8 cellular contexts compared by ENCODE assay signal in the genomic region with DNA sequence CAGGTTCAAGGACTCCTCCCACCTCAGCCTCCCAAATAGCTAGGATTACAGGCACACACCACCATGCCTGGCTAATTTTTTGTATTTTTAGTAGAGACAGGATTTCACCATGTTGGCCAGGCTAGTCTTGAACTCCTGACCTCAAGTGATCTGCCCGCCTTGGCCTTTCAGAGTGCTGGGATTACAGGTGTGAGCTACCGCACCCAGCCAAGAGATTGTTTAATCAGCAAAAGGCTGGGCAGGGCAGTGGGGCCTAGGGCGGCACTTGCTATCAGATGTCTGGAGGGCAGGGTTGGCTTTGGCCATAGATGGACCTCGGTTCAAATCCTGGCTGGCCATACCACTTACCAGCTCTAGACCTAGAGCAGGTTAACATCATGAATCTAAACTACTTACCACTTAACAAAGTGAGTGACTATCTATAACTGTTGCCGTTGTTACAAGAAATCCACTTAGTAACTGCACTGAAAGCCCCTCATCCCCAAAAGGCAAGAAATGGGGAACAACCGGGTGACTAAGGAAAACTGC.
DNase-seq lines count a peak whose midpoint lies in the region; ATAC-seq, FAIRE-seq and TF ChIP-seq lines count a peak whose summit lies in the region.
"Not testable (repeated sequence)": the region's sequence is repeated elsewhere in the genome, so short reads cannot be mapped to it uniquely, and the experiment has no call there.

No MANE protein-coding gene starts in this region.

- H3K36me3 Mint-ChIP-seq in activated T-cell treated with anti-CD3 and anti-CD28 coated beads, Interleukin-2, amount 50 U/mL, for 4 hours (ENCODE audit: insufficient read depth); immature natural killer cell: not testable (repeated sequence)

- H3K27ac ChIP-seq in DND-41 (ENCODE audit: low read length) (peak overlapping the region; percentile 60), SJSA1 (peak overlapping the region; percentile 75), suprapubic skin (peak overlapping the region; percentile 60)

- ATAC-seq in DND-41 (ENCODE audit: insufficient read depth, low read depth) = not testable (repeated sequence)
- peak; percentile 2 for ATAC-seq in HG03439 (IDR thresholded peaks at IDR 0.05; ENCODE audit: unreplicated experiment)
- peak; percentile 47 to 56 for ATAC-seq in activated T-cell treated with anti-CD3 and anti-CD28 coated beads, Interleukin-2, amount 50 U/mL, for 4 hours

- H3K36me3 ChIP-seq in DND-41 (ENCODE audit: insufficient read depth, low read length); SJSA1; bronchial epithelial cell (ENCODE audit: control insufficient read depth, insufficient read depth, low read length); suprapubic skin: not testable (repeated sequence)

- peak overlapping the region in 3 of 6 donors; percentile 40 to 64 (median 41) for H3K27ac Mint-ChIP-seq in immature natural killer cell

- peak overlapping the region; percentile 83 for H3K4me2 ChIP-seq in DND-41 (ENCODE audit: insufficient read depth, low read length)

- WGBS in suprapubic skin = 75% methylated on average over 5 of the region's 6 CpGs

- peak; percentile 32 for FAIRE-seq in bronchial epithelial cell (lab: Jason Lieb, UNC)

- not testable (repeated sequence) for TF ChIP-seq EP300 in suprapubic skin (IDR thresholded peaks at IDR 0.05)

- H3K4me3 ChIP-seq in DND-41 (ENCODE audit: low read depth in 1 of 2, low read length in 2 of 2) (peak overlapping the region in 1 of 2 experiments; percentile 55; a peak in 2 of 4 replicates), suprapubic skin (peak overlapping the region; percentile 8)
- not testable (repeated sequence) for H3K4me3 ChIP-seq in SJSA1; bronchial epithelial cell (ENCODE audit: low read depth, low read length)

- H3K4me1 Mint-ChIP-seq in activated T-cell treated with anti-CD3 and anti-CD28 coated beads, Interleukin-2, amount 50 U/mL, for 4 hours (ENCODE audit: low read depth) = peaks cover 82% of the 10 kb centered on the region
- H3K4me1 Mint-ChIP-seq in immature natural killer cell = peaks cover 40 to 52% of the 10 kb centered on the region in 2 donors

- not testable (repeated sequence) for H3K9me3 ChIP-seq in DND-41 (ENCODE audit: insufficient read depth, low read length, severe bottlenecking); SJSA1 (replicated peaks); suprapubic skin

- not testable (repeated sequence) for H3K27me3 ChIP-seq in DND-41 (ENCODE audit: insufficient read depth, low read length, poor library complexity); SJSA1 (replicated peaks); bronchial epithelial cell (ENCODE audit: control insufficient read depth, insufficient read depth, low read length); suprapubic skin

- peak overlapping the region; percentile 37; the same call in 1 of the 2 replicates for H2AFZ ChIP-seq in DND-41 (ENCODE audit: low read depth, low read length)

- peak overlapping the region; percentile 71 for H3K4me3 Mint-ChIP-seq in activated T-cell treated with anti-CD3 and anti-CD28 coated beads, Interleukin-2, amount 50 U/mL, for 4 hours
- peak overlapping the region; percentile 77 to 83 (median 79) for H3K4me3 Mint-ChIP-seq in immature natural killer cell

- DNase-seq in DND-41; activated T-cell treated with anti-CD3 and anti-CD28 coated beads, Interleukin-2, amount 50 U/mL, for 4 hours; bronchial epithelial cell (ENCODE audit: low read depth); immature natural killer cell; suprapubic skin (ENCODE audit: low spot score in 2 of 2): not testable (repeated sequence)
- DNase-seq in SJSA1 (ENCODE audit: low read depth in 1 of 2, low spot score in 2 of 2) = peak in 1 of 2 experiments; percentile 49
- peak; percentile 12 for DNase-seq in renal cortical epithelial cell (ENCODE audit: low read depth)

- H3K9me3 Mint-ChIP-seq in activated T-cell treated with anti-CD3 and anti-CD28 coated beads, Interleukin-2, amount 50 U/mL, for 4 hours = peaks cover 12% of the 10 kb centered on the region
- not testable (repeated sequence) for H3K9me3 Mint-ChIP-seq in immature natural killer cell

- not testable (repeated sequence) for H3K27me3 Mint-ChIP-seq in activated T-cell treated with anti-CD3 and anti-CD28 coated beads, Interleukin-2, amount 50 U/mL, for 4 hours (ENCODE audit: low read depth)
- H3K27me3 Mint-ChIP-seq in immature natural killer cell (ENCODE audit: low read depth in 3 of 3) = peaks cover 25 to 65% (median 45%) of the 10 kb centered on the region in 3 donors

- not testable (repeated sequence) for TF ChIP-seq CTCF in DND-41 (IDR thresholded peaks at IDR 0.05; ENCODE audit: borderline replicate concordance, extremely low read depth, low read length, poor library complexity, severe bottlenecking); bronchial epithelial cell (IDR thresholded peaks at IDR 0.05; ENCODE audit: insufficient read depth, low read length, severe bottlenecking); suprapubic skin (IDR thresholded peaks at IDR 0.05)

- H3K79me2 ChIP-seq in DND-41 (ENCODE audit: insufficient read depth, low read length) = not testable (repeated sequence)

- not testable (repeated sequence) for TF ChIP-seq POLR2A in suprapubic skin (IDR thresholded peaks at IDR 0.05)

- not testable (repeated sequence) for H4K20me1 ChIP-seq in DND-41 (ENCODE audit: insufficient read depth, low read length)

- H3K4me1 ChIP-seq in DND-41 (ENCODE audit: insufficient read depth, low read length) (peaks cover 50% of the 10 kb centered on the region), SJSA1 (replicated peaks) (peaks cover 46% of the 10 kb centered on the region), suprapubic skin (peaks cover 30% of the 10 kb centered on the region)

- H3K9ac ChIP-seq in DND-41 (ENCODE audit: low read depth, low read length) = peak overlapping the region; percentile 40
